Comparison of ENCODE assay signal across 21 cellular contexts in genomic region chrX:20373063-20373462, GRCh38.
"Had no signal": no experiment of that assay in that cellular context is flagged by ENCODE, and none has a peak within 500 bp of the region (broad histone marks: within the 10 kb centered on the region; RNA-seq: fewer than 3 reads in every experiment).

No MANE protein-coding gene starts in this region.

- H3K4me1 ChIP-seq: breast epithelium, right atrium auricular region, testis had no signal

- ATAC-seq: heart right ventricle; stimulated activated naive CD8-positive, alpha-beta T cell treated with anti-CD3 and anti-CD28 coated beads, Interleukin-15, Interleukin-2, amounts not matched to agents 100 U/mL and 50 U/mL, for 24 hours had no signal

- H3K4me3 ChIP-seq: breast epithelium, esophagus squamous epithelium, heart right ventricle, left lung, pancreas, right atrium auricular region, testis, transverse colon had no signal

- H3K27me3 ChIP-seq: esophagus squamous epithelium, left lung, right atrium auricular region, testis, transverse colon had no signal

- H3K36me3 ChIP-seq: breast epithelium, esophagus squamous epithelium, heart right ventricle, left lung, pancreas, right atrium auricular region, transverse colon, WERI-Rb-1 had no signal

- DNase-seq: activated CD4-positive, alpha-beta memory T cell treated with anti-CD3 and anti-CD28 coated beads for 36 hours; activated CD4-positive, alpha-beta T cell treated with anti-CD3 and anti-CD28 coated beads, Interleukin-2, amount 10 ng/mL, durations not matched to agents 24 days and 14 days; activated CD4-positive, CD25-positive, alpha-beta regulatory T cell treated with anti-CD3 and anti-CD28 coated beads, Interleukin-2, amount 50 U/mL, for 72 hours; activated CD8-positive, alpha-beta memory T cell treated with anti-CD3 and anti-CD28 coated beads, Interleukin-2, amount 50 U/mL, for 4 hours; activated gamma-delta T cell; activated naive CD4-positive, alpha-beta T cell treated with anti-CD3 and anti-CD28 coated beads, Interleukin-2, amount 10 ng/mL, durations not matched to agents 7 days and 5 days; activated T-cell treated with anti-CD3 and anti-CD28 coated beads, Interleukin-2, amount 50 U/mL, for 1 hour; effector CD4-positive, alpha-beta T cell; esophagus squamous epithelium; foreskin melanocyte; heart right ventricle; left lung; naive B cell; pancreas; stimulated activated CD4-positive, alpha-beta T cell treated with anti-CD3 and anti-CD28 coated beads, Interleukin-2, amount 100 ng/mL, for 48 hours; stimulated activated naive CD8-positive, alpha-beta T cell treated with anti-CD3 and anti-CD28 coated beads, Interleukin-15, Interleukin-2, amounts not matched to agents 100 U/mL and 50 U/mL, for 24 hours; testis; transverse colon; WERI-Rb-1 had no signal

- H3K27ac ChIP-seq: breast epithelium, esophagus squamous epithelium, heart right ventricle, left lung, pancreas, right atrium auricular region, testis, transverse colon, WERI-Rb-1 had no signal

- H3K9me3 ChIP-seq: breast epithelium, esophagus squamous epithelium, heart right ventricle, left lung, pancreas, right atrium auricular region, testis, transverse colon had no signal
